29 cellular contexts compared by ENCODE assay signal in genomic region chr12:65776994-65777393, GRCh38. TPM values are rescaled to one million over a fixed set of nuclear protein-coding genes. Genes with fewer than 3 reads are reported as not detected.
"Had no signal": no experiment of that assay in that cellular context is flagged by ENCODE, and none has a peak within 500 bp of the region (broad histone marks: within the 10 kb centered on the region; RNA-seq: fewer than 3 reads in every experiment).

No MANE protein-coding gene starts in this region.

- H2AFZ ChIP-seq: parathyroid adenoma had no signal

- H3K27me3 ChIP-seq: sigmoid colon, thyroid gland had no signal

- H3K4me3 Mint-ChIP-seq: naive thymus-derived CD8-positive, alpha-beta T cell; natural killer cell treated with Interleukin-12 subunit alpha and Interleukin-12 subunit beta and Interleukin-15 and Interleukin-18, amount 100 ng/mL, for 72 hours; nephron progenitor cell; neural crest cell; stimulated activated effector memory CD8-positive, alpha-beta T cell treated with anti-CD3 and anti-CD28 coated beads, Interleukin-12 subunit alpha, Interleukin-12 subunit beta, amount 100 ng/mL, for 72 hours; stimulated activated naive B cell treated with anti-CD40 and anti-IgM and Interleukin-4, amounts not matched to agents 10 μg/mL and 1 μg/mL and 100 μg/mL, for 72 hours; stimulated activated naive CD8-positive, alpha-beta T cell treated with anti-CD3 and anti-CD28 coated beads, Interleukin-15, Interleukin-2, amounts not matched to agents 100 ng/mL and 50 ng/mL, for 24 hours; type B pancreatic cell had no signal

- ATAC-seq: naive thymus-derived CD8-positive, alpha-beta T cell; natural killer cell treated with Interleukin-12 subunit alpha and Interleukin-12 subunit beta and Interleukin-15 and Interleukin-18, amount 100 ng/mL, for 72 hours; psoas muscle; right cardiac atrium; right lobe of liver; stimulated activated effector memory CD8-positive, alpha-beta T cell treated with anti-CD3 and anti-CD28 coated beads, Interleukin-12 subunit alpha, Interleukin-12 subunit beta, amount 100 ng/mL, for 72 hours; stimulated activated naive B cell treated with anti-CD40 and anti-IgM and Interleukin-4, amounts not matched to agents 10 μg/mL and 1 μg/mL and 100 μg/mL, for 72 hours; upper lobe of right lung had no signal

- FAIRE-seq: small intestine had no signal

- H3K27ac ChIP-seq: neutrophil, parathyroid adenoma, psoas muscle, right lobe of liver, sigmoid colon, stomach, thoracic aorta, thyroid gland, transverse colon, upper lobe of right lung, uterus had no signal

- H3K4me1 ChIP-seq: parathyroid adenoma, psoas muscle, right lobe of liver, sigmoid colon, stomach, thyroid gland, transverse colon, upper lobe of right lung, uterus had no signal

- H3K79me2 ChIP-seq: parathyroid adenoma had no signal

- H3K36me3 Mint-ChIP-seq: naive thymus-derived CD8-positive, alpha-beta T cell; stimulated activated effector memory CD8-positive, alpha-beta T cell treated with anti-CD3 and anti-CD28 coated beads, Interleukin-12 subunit alpha, Interleukin-12 subunit beta, amount 100 ng/mL, for 72 hours; stimulated activated naive B cell treated with anti-CD40 and anti-IgM and Interleukin-4, amounts not matched to agents 10 μg/mL and 1 μg/mL and 100 μg/mL, for 72 hours; type B pancreatic cell had no signal

- DNase-seq: naive thymus-derived CD8-positive, alpha-beta T cell; nephron progenitor cell; nucleus accumbens; posterior cingulate gyrus; psoas muscle; right cardiac atrium; right lobe of liver; sigmoid colon; small intestine; stimulated activated CD4-positive, alpha-beta T cell treated with anti-CD3 and anti-CD28 coated beads, Interleukin-15, amount 100 ng/mL, for 24 hours; stimulated activated CD4-positive, alpha-beta T cell treated with anti-CD3 and anti-CD28 coated beads, Interleukin-2, amount 100 ng/mL, for 24 hours; stimulated activated CD4-positive, alpha-beta T cell treated with anti-CD3 and anti-CD28 coated beads, Interleukin-2, amount 100 ng/mL, for 48 hours; stimulated activated CD4-positive, alpha-beta T cell treated with anti-CD3 and anti-CD28 coated beads, Interleukin-4, amount 100 ng/mL, for 24 hours; stimulated activated naive B cell treated with anti-CD40 and anti-IgM and Interleukin-4, amounts not matched to agents 10 μg/mL and 1 μg/mL and 100 μg/mL, for 72 hours; stimulated activated naive CD4-positive, alpha-beta T cell treated with Interleukin-2 at 50 U/mL for 16 hours; stomach; thyroid gland; transverse colon; upper lobe of right lung; uterus had no signal

- H3K36me3 ChIP-seq: neutrophil, right lobe of liver, sigmoid colon, stomach, thoracic aorta, thyroid gland, transverse colon, upper lobe of right lung, uterus had no signal

- H3K9me3 Mint-ChIP-seq: natural killer cell treated with Interleukin-12 subunit alpha and Interleukin-12 subunit beta and Interleukin-15 and Interleukin-18, amount 100 ng/mL, for 72 hours; stimulated activated naive B cell treated with anti-CD40 and anti-IgM and Interleukin-4, amounts not matched to agents 10 μg/mL and 1 μg/mL and 100 μg/mL, for 72 hours; stimulated activated naive CD8-positive, alpha-beta T cell treated with anti-CD3 and anti-CD28 coated beads, Interleukin-15, Interleukin-2, amounts not matched to agents 100 ng/mL and 50 ng/mL, for 24 hours had no signal

- H3K4me3 ChIP-seq: psoas muscle, right lobe of liver, sigmoid colon, stomach, thoracic aorta, thyroid gland, transverse colon, upper lobe of right lung, uterus had no signal

- H3K9ac ChIP-seq: parathyroid adenoma had no signal

- H3K4me1 Mint-ChIP-seq: naive thymus-derived CD8-positive, alpha-beta T cell; stimulated activated effector memory CD8-positive, alpha-beta T cell treated with anti-CD3 and anti-CD28 coated beads, Interleukin-12 subunit alpha, Interleukin-12 subunit beta, amount 100 ng/mL, for 72 hours; stimulated activated naive B cell treated with anti-CD40 and anti-IgM and Interleukin-4, amounts not matched to agents 10 μg/mL and 1 μg/mL and 100 μg/mL, for 72 hours had no signal

- H3K27ac Mint-ChIP-seq: naive thymus-derived CD8-positive, alpha-beta T cell; natural killer cell treated with Interleukin-12 subunit alpha and Interleukin-12 subunit beta and Interleukin-15 and Interleukin-18, amount 100 ng/mL, for 72 hours; nephron progenitor cell; progenitor cell of endocrine pancreas; stimulated activated effector memory CD8-positive, alpha-beta T cell treated with anti-CD3 and anti-CD28 coated beads, Interleukin-12 subunit alpha, Interleukin-12 subunit beta, amount 100 ng/mL, for 72 hours; stimulated activated naive B cell treated with anti-CD40 and anti-IgM and Interleukin-4, amounts not matched to agents 10 μg/mL and 1 μg/mL and 100 μg/mL, for 72 hours; stimulated activated naive CD8-positive, alpha-beta T cell treated with anti-CD3 and anti-CD28 coated beads, Interleukin-15, Interleukin-2, amounts not matched to agents 100 ng/mL and 50 ng/mL, for 24 hours; type B pancreatic cell had no signal

- H3K9me3 ChIP-seq: neutrophil, psoas muscle, right lobe of liver, sigmoid colon, thoracic aorta, thyroid gland, transverse colon, upper lobe of right lung, uterus had no signal

RNA-seq across cellular contexts. Expression of gene HMGA2, which starts 47.3 kb away (rescaled TPM):
- total RNA-seq: naive thymus-derived CD8-positive, alpha-beta T cell; natural killer cell treated with Interleukin-12 subunit alpha and Interleukin-12 subunit beta and Interleukin-15 and Interleukin-18, amount 100 ng/mL, for 72 hours; right cardiac atrium; upper lobe of right lung had no signal
- polyA plus RNA-seq: naive thymus-derived CD8-positive, alpha-beta T cell had no signal
